ENCODE assay signal across 9 cellular contexts in genomic region chr15:39770748-39771689, GRCh38. TPM values are rescaled to one million over a fixed set of nuclear protein-coding genes. Genes with fewer than 3 reads are reported as not detected.
DNase-seq lines count a peak whose midpoint lies in the region; ATAC-seq and TF ChIP-seq lines count a peak whose summit lies in the region.
"Had no signal": no experiment of that assay in that cellular context is flagged by ENCODE, and none has a peak within 500 bp of the region (broad histone marks: within the 10 kb centered on the region; RNA-seq: fewer than 3 reads in every experiment).

No MANE protein-coding gene starts in this region.

- H3K4me2 ChIP-seq in fibroblast of lung (ENCODE audit: extremely low read depth, insufficient read depth, low read length) = peak overlapping the region; percentile 72
- H3K4me2 ChIP-seq in osteoblast (ENCODE audit: insufficient read depth, low read length) = peak overlapping the region; percentile 78

- H3K27me3 ChIP-seq in Panc1 (ENCODE audit: control insufficient read depth, insufficient read depth, low read length) = no peaks in the 10 kb centered on the region
- no peaks in the 10 kb centered on the region for H3K27me3 ChIP-seq in fibroblast of lung (ENCODE audit: control insufficient read depth, insufficient read depth, low read length)
- H3K27me3 ChIP-seq in osteoblast (ENCODE audit: insufficient read depth, low read length) = no peaks in the 10 kb centered on the region

- H3K9me3 ChIP-seq in Panc1 (ENCODE audit: control insufficient read depth, insufficient read depth, low read depth, low read length) (no peaks in the 10 kb centered on the region), fibroblast of lung (ENCODE audit: control insufficient read depth, insufficient read depth, low read depth, low read length) (no peaks in the 10 kb centered on the region), osteoblast (ENCODE audit: low read depth, low read length) (no peaks in the 10 kb centered on the region)

- TF ChIP-seq CTCF in Panc1 (IDR thresholded peaks at IDR 0.05) = no peak
- peak in 1 of 2 donors; percentile 11 for TF ChIP-seq CTCF in fibroblast of lung (conservative IDR thresholded peaks at IDR 0.05 in 1 of 2, IDR thresholded peaks at IDR 0.05 in 1 of 2; ENCODE audit: low read depth in 1 of 2, low read length in 2 of 2)
- TF ChIP-seq CTCF in osteoblast (IDR thresholded peaks at IDR 0.05; ENCODE audit: extremely low read depth, low read depth, low read length) = no peak

- H4K20me1 ChIP-seq in fibroblast of lung (ENCODE audit: control insufficient read depth, extremely low read depth, insufficient read depth, low read length) (no peaks in the 10 kb centered on the region), osteoblast (ENCODE audit: insufficient read depth, low read length) (no peaks in the 10 kb centered on the region)

- H3K36me3 ChIP-seq in Panc1 (ENCODE audit: control insufficient read depth, insufficient read depth, low read length) (no peaks in the 10 kb centered on the region), fibroblast of lung (ENCODE audit: control insufficient read depth, insufficient read depth, low read length) (no peaks in the 10 kb centered on the region), osteoblast (ENCODE audit: insufficient read depth, low read length) (no peaks in the 10 kb centered on the region)

- CTCF ChIA-PET in Panc1 (lab: Charles Lee) = no interaction called here

- no peaks in the 10 kb centered on the region for H3K79me2 ChIP-seq in fibroblast of lung (ENCODE audit: control insufficient read depth, insufficient read depth, low read length)
- no peaks in the 10 kb centered on the region for H3K79me2 ChIP-seq in osteoblast (ENCODE audit: insufficient read depth, low read length)

- H3K9ac ChIP-seq in fibroblast of lung (ENCODE audit: insufficient read depth, low read length) = no peak overlapping the region

- H3K4me3 ChIP-seq in Panc1 (ENCODE audit: low read depth in 2 of 2, low read length in 2 of 2) (peak overlapping the region in 1 of 2 experiments; percentile 14; a peak in 1 of 4 replicates), fibroblast of lung (replicated peaks in 1 of 4; ENCODE audit: control extremely low read depth in 1 of 4, insufficient read depth in 1 of 4, low read depth in 3 of 4, low read length in 4 of 4) (peak overlapping the region in 2 of 4 experiments; percentile 5 to 36), osteoblast (ENCODE audit: insufficient read depth, low read length) (peak overlapping the region; percentile 12)

- POLR2A ChIA-PET in Panc1 (lab: Charles Lee) = no interaction called here

- intact Hi-C loops in Panc1 (cut with micrococcal nuclease; ENCODE audit: unreplicated experiment) = no loop called here

- ATAC-seq in Panc1 (peak; percentile 75), HG03469 (IDR thresholded peaks at IDR 0.05; ENCODE audit: unreplicated experiment) (no peak)

- H2AFZ ChIP-seq in fibroblast of lung (ENCODE audit: low read length) (peak overlapping the region; percentile 76), osteoblast (ENCODE audit: low read length) (peak overlapping the region; percentile 78)

- H3K27ac ChIP-seq in Panc1 (ENCODE audit: low read length) = peak overlapping the region; percentile 1; the same call in 1 of the 2 replicates
- peak overlapping the region; percentile 20 for H3K27ac ChIP-seq in fibroblast of lung (ENCODE audit: insufficient read depth, low read length)
- H3K27ac ChIP-seq in osteoblast (ENCODE audit: low read depth, low read length) = peak overlapping the region; percentile 91

- BruUV-seq in Panc1 (replicated peaks; lab: Mats Ljungman, UMichigan) = no TSS peak

- H3K4me1 ChIP-seq in Panc1 (ENCODE audit: control insufficient read depth, insufficient read depth, low read length) = peaks cover 3% of the 10 kb centered on the region; the same call in 1 of the 2 replicates
- no peaks in the 10 kb centered on the region for H3K4me1 ChIP-seq in fibroblast of lung (ENCODE audit: control insufficient read depth, extremely low read depth, insufficient read depth, low read length)
- peaks cover 15% of the 10 kb centered on the region for H3K4me1 ChIP-seq in osteoblast (ENCODE audit: insufficient read depth, low read length)

- DNase-seq in DMS 273 (lab: John Stamatoyannopoulos, UW; ENCODE audit: unreplicated experiment) (peak; percentile 78), Panc1 (ENCODE audit: low read depth, low spot score) (no peak), fibroblast of lung (ENCODE audit: low read depth in 2 of 2) (peak; percentile 64 to 87), osteoblast (ENCODE audit: insufficient read length, low spot score, missing footprints) (peak; percentile 96), NCI-H510A treated with DMSO at 0.1 percent for 48 hours (lab: John Stamatoyannopoulos, UW) (no peak), NK-92 (lab: John Stamatoyannopoulos, UW; ENCODE audit: unreplicated experiment) (no peak), NCI-H1930 (lab: John Stamatoyannopoulos, UW) (no peak)
- DNase-seq: activated naive CD4-positive, alpha-beta T cell treated with Interleukin-2 at 50 U/mL for 16 hours had no signal

- in situ Hi-C loops in Panc1 (cut with HindIII; ENCODE audit: low pct_unique_long_range_greater_than_20kb, low sequenced_read_pairs) = no loop called here

RNA-seq across cellular contexts. Expression of gene FSIP1, which starts 11.6 kb away (rescaled TPM):
- total RNA-seq in Panc1 (2021; ENCODE audit: unreplicated experiment) (1.4 TPM), fibroblast of lung (3.9 and 5.1 TPM in 2 replicates), osteoblast (2.1 and 3.6 TPM in 2 replicates)
- polyA plus RNA-seq in Panc1 (2012; ENCODE audit: insufficient read length) = 0.96 TPM
- 0.43 and 0.50 TPM in 2 replicates for polyA plus RNA-seq in fibroblast of lung
- 0.91 and 1.5 TPM in 2 replicates for polyA plus RNA-seq in fibroblast of lung (2012)
- polyA minus RNA-seq in fibroblast of lung (ENCODE audit: low replicate concordance) = not detected in 2 replicates

Comparison
In these comparisons a context has a peak if more than half of its experiments do, and no peak if none do; other contexts are left out.
1. DNase-seq: peak in DMS 273 (single experiment), fibroblast of lung (2 of 2) and osteoblast (single experiment); none in Panc1 (single experiment), NCI-H510A treated with DMSO at 0.1 percent for 48 hours (single experiment), NK-92 (single experiment) and NCI-H1930 (0 of 2).
2. H3K27ac ChIP-seq: peak in every context shown above with its lines; median percentile 91 in osteoblast; 20 in fibroblast of lung; 1 in Panc1.